Comparison of ENCODE assay signal across 31 cellular contexts in the genomic region with DNA sequence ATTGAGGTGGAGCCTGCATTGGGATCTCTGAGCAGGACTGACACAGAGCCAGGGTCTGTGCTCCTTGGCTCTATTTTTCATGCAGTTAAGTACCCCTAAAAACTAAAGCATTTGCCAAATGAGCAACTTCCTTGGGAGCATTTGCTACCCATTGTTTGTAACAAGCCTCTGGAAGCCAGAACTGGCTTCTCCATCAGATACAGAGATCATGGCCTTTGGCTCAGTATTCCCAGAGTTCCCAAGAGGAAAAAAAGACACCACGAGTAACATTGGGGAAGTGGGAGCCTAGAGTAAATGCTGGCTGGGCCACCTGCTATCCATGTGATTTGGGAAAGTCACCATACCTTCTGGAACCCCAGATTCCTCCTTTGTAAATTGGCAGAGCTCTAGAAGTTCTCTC. TPM values are rescaled to one million over a fixed set of nuclear protein-coding genes. Genes with fewer than 3 reads are reported as not detected.
DNase-seq lines count a peak whose midpoint lies in the region; ATAC-seq and TF ChIP-seq lines count a peak whose summit lies in the region.
"Had no signal": no experiment of that assay in that cellular context is flagged by ENCODE, and none has a peak within 500 bp of the region (broad histone marks: within the 10 kb centered on the region; RNA-seq: fewer than 3 reads in every experiment).

No MANE protein-coding gene starts in this region.

- peak overlapping the region in 1 of 2 donors; percentile 29 for H3K4me3 Mint-ChIP-seq in effector memory CD8-positive, alpha-beta T cell
- H3K4me3 Mint-ChIP-seq: activated CD4-positive, alpha-beta memory T cell treated with anti-CD3 and anti-CD28 coated beads, Interleukin-2, amount 10 ng/mL, durations not matched to agents 7 days and 5 days; activated naive CD4-positive, alpha-beta T cell treated with anti-CD3 and anti-CD28 coated beads for 36 hours; brain; natural killer cell treated with Interleukin-12 subunit alpha and Interleukin-12 subunit beta and Interleukin-15 and Interleukin-18, amount 100 ng/mL, for 72 hours; T-helper 17 cell had no signal

- H3K36me3 ChIP-seq in trophoblast cell (ENCODE audit: control insufficient read depth in 1 of 2, insufficient read depth in 2 of 2, low read length in 2 of 2) (no peaks in the 10 kb centered on the region), upper lobe of right lung (no peaks in the 10 kb centered on the region)
- H3K36me3 ChIP-seq: adrenal gland had no signal

- intact Hi-C loops in Right ventricle myocardium inferior (cut with DNase I) = loop anchor here (2.0 kb wide), 1 partner anchor 26 kb away; no protein-coding TSS in a partner anchor
- intact Hi-C loops in left cardiac atrium (cut with DNase I) = no loop called here
- intact Hi-C loops in upper lobe of right lung (cut with DNase I) = no loop called here

- H3K27ac ChIP-seq in trophoblast cell (ENCODE audit: low read depth, low read length) = no peak overlapping the region
- peak overlapping the region; percentile 66 for H3K27ac ChIP-seq in upper lobe of right lung
- H3K27ac ChIP-seq: 22Rv1, adrenal gland, testis had no signal

- H2BK120ac ChIP-seq in trophoblast cell (ENCODE audit: insufficient read depth, low read length, poor library complexity) = peak overlapping the region; percentile 78

- no peak overlapping the region for H4K8ac ChIP-seq in trophoblast cell (ENCODE audit: low read depth, low read length)

- peak overlapping the region; percentile 55 for H4K91ac ChIP-seq in trophoblast cell (ENCODE audit: low read depth, low read length)

- H3K4me1 ChIP-seq in trophoblast cell (ENCODE audit: control insufficient read depth in 1 of 2, insufficient read depth in 2 of 2, low read length in 2 of 2) = peaks cover 10 to 25% of the 10 kb centered on the region in 2 experiments
- H3K4me1 ChIP-seq in upper lobe of right lung = peaks cover 12% of the 10 kb centered on the region
- H3K4me1 ChIP-seq: adrenal gland, testis had no signal

- H3K36me3 Mint-ChIP-seq in effector memory CD8-positive, alpha-beta T cell (ENCODE audit: insufficient read depth) = no peaks in the 10 kb centered on the region
- H3K36me3 Mint-ChIP-seq: brain; natural killer cell treated with Interleukin-12 subunit alpha and Interleukin-12 subunit beta and Interleukin-15 and Interleukin-18, amount 100 ng/mL, for 72 hours had no signal

- peak overlapping the region; percentile 77 for H2BK12ac ChIP-seq in trophoblast cell (ENCODE audit: low read length)

- H3K79me2 ChIP-seq in trophoblast cell (ENCODE audit: control insufficient read depth, insufficient read depth, low read length, poor library complexity) = no peaks in the 10 kb centered on the region

- WGBS in trophoblast cell (ENCODE audit: extremely low coverage, insufficient coverage, insufficient read length) = no CpG with 5 or more reads among the region's 1 CpG

- no peak overlapping the region for H3K9ac ChIP-seq in trophoblast cell (ENCODE audit: low read length)

- no peak overlapping the region for H3K4me3 ChIP-seq in trophoblast cell (ENCODE audit: low read depth, low read length)
- no peak overlapping the region for H3K4me3 ChIP-seq in upper lobe of right lung
- H3K4me3 ChIP-seq: adrenal gland, testis had no signal

- no peak for TF ChIP-seq CTCF in upper lobe of right lung (IDR thresholded peaks at IDR 0.05)

- no peaks in the 10 kb centered on the region for H3K9me3 Mint-ChIP-seq in effector memory CD8-positive, alpha-beta T cell
- H3K9me3 Mint-ChIP-seq: activated CD4-positive, alpha-beta memory T cell treated with anti-CD3 and anti-CD28 coated beads, Interleukin-2, amount 10 ng/mL, durations not matched to agents 7 days and 5 days; activated naive CD4-positive, alpha-beta T cell treated with anti-CD3 and anti-CD28 coated beads for 36 hours; brain; natural killer cell treated with Interleukin-12 subunit alpha and Interleukin-12 subunit beta and Interleukin-15 and Interleukin-18, amount 100 ng/mL, for 72 hours had no signal

- H2AFZ ChIP-seq in trophoblast cell (ENCODE audit: insufficient read depth, low read length, poor library complexity) = peak overlapping the region; percentile 66

- H3K79me1 ChIP-seq in trophoblast cell (ENCODE audit: low read length) = peaks cover 25% of the 10 kb centered on the region

- peak overlapping the region; percentile 35 to 59 for H3K27ac Mint-ChIP-seq in effector memory CD8-positive, alpha-beta T cell
- H3K27ac Mint-ChIP-seq: activated CD4-positive, alpha-beta memory T cell treated with anti-CD3 and anti-CD28 coated beads, Interleukin-2, amount 10 ng/mL, durations not matched to agents 7 days and 5 days; activated naive CD4-positive, alpha-beta T cell treated with anti-CD3 and anti-CD28 coated beads for 36 hours; natural killer cell treated with Interleukin-12 subunit alpha and Interleukin-12 subunit beta and Interleukin-15 and Interleukin-18, amount 100 ng/mL, for 72 hours; T-helper 17 cell had no signal

- H3K14ac ChIP-seq in trophoblast cell (ENCODE audit: low read length) = no peak overlapping the region

- no peak overlapping the region for H3K23ac ChIP-seq in trophoblast cell (ENCODE audit: low read length)

- no peak overlapping the region for H2AK5ac ChIP-seq in trophoblast cell (ENCODE audit: low read length)

- H3K4me1 Mint-ChIP-seq in effector memory CD8-positive, alpha-beta T cell (ENCODE audit: low read depth in 2 of 2) = peaks cover 8 to 13% of the 10 kb centered on the region in 2 donors
- H3K4me1 Mint-ChIP-seq: activated CD4-positive, alpha-beta memory T cell treated with anti-CD3 and anti-CD28 coated beads, Interleukin-2, amount 10 ng/mL, durations not matched to agents 7 days and 5 days; T-helper 17 cell had no signal

- H3K4ac ChIP-seq in trophoblast cell (ENCODE audit: low read depth, low read length) = no peak overlapping the region

- H3K27me3 Mint-ChIP-seq in effector memory CD8-positive, alpha-beta T cell = peaks cover 0 to 7% of the 10 kb centered on the region in 2 donors
- H3K27me3 Mint-ChIP-seq: brain had no signal

- ATAC-seq in Right ventricle myocardium inferior (peak; percentile 18), left cardiac atrium (no peak), upper lobe of right lung (no peak), GM19463 (IDR thresholded peaks at IDR 0.05; ENCODE audit: unreplicated experiment) (no peak)
- ATAC-seq in effector memory CD8-positive, alpha-beta T cell (replicated peaks) = no peak
- ATAC-seq: HCT116, T-helper 17 cell had no signal

- H3K27me3 ChIP-seq in trophoblast cell (ENCODE audit: insufficient read depth, low read length) (no peaks in the 10 kb centered on the region), upper lobe of right lung (no peaks in the 10 kb centered on the region)
- H3K27me3 ChIP-seq: adrenal gland, testis had no signal

- no peak overlapping the region for H4K12ac ChIP-seq in trophoblast cell (ENCODE audit: low read depth, low read length)

- no peak overlapping the region for H3K18ac ChIP-seq in trophoblast cell (ENCODE audit: low read length)

- H2BK5ac ChIP-seq in trophoblast cell (ENCODE audit: low read depth, low read length, poor library complexity) = peak overlapping the region; percentile 61

- H3K4me2 ChIP-seq in trophoblast cell (ENCODE audit: low read length) = no peak overlapping the region

- DNase-seq in Right ventricle myocardium inferior (ENCODE audit: missing footprints) (no peak), left cardiac atrium (no peak), trophoblast cell (no peak), upper lobe of right lung (peak; percentile 6), NCI-H1436 (lab: John Stamatoyannopoulos, UW) (no peak), DMS79 (lab: John Stamatoyannopoulos, UW) (no peak)
- DNase-seq in effector memory CD8-positive, alpha-beta T cell = no peak
- DNase-seq: activated CD4-positive, alpha-beta memory T cell treated with anti-CD3 and anti-CD28 coated beads, Interleukin-2, amount 10 ng/mL, durations not matched to agents 7 days and 5 days; activated CD4-positive, CD25-positive, alpha-beta regulatory T cell treated with anti-CD3 and anti-CD28 coated beads, Interleukin-2, amount 50 U/mL, for 72 hours; activated CD8-positive, alpha-beta memory T cell treated with anti-CD3 and anti-CD28 coated beads, Interleukin-2, amount 50 U/mL, for 4 hours; activated naive CD4-positive, alpha-beta T cell treated with anti-CD3 and anti-CD28 coated beads for 36 hours; C1 segment of cervical spinal cord; DMS79 treated with DMSO at 0.1 percent for 48 hours; GDM1; Kasumi-1; midbrain; NCI-H524 treated with DMSO at 0.1 percent for 48 hours; SHP77; stimulated activated naive CD4-positive, alpha-beta T cell; T-helper 17 cell; testis had no signal

- H3K9me3 ChIP-seq in trophoblast cell (ENCODE audit: insufficient read depth, low read depth, low read length) = peaks cover 2% of the 10 kb centered on the region
- H3K9me3 ChIP-seq in upper lobe of right lung = no peaks in the 10 kb centered on the region
- H3K9me3 ChIP-seq: adrenal gland, testis had no signal

RNA-seq across cellular contexts. Expression of gene OPTC, which starts 44.8 kb away (rescaled TPM):
- not detected for total RNA-seq in Right ventricle myocardium inferior
- total RNA-seq in left cardiac atrium = not detected
- polyA plus RNA-seq in trophoblast cell (2013) = 0.47 TPM in 2 replicates
- total RNA-seq in upper lobe of right lung = not detected
- total RNA-seq: activated CD4-positive, alpha-beta memory T cell treated with anti-CD3 and anti-CD28 coated beads, Interleukin-2, amount 10 ng/mL, durations not matched to agents 7 days and 5 days; activated naive CD4-positive, alpha-beta T cell treated with anti-CD3 and anti-CD28 coated beads for 36 hours; adrenal gland; chondrocyte; left lobe of liver; natural killer cell treated with Interleukin-12 subunit alpha and Interleukin-12 subunit beta and Interleukin-15 and Interleukin-18, amount 100 ng/mL, for 72 hours; omental fat pad; T-helper 17 cell had no signal
- polyA plus RNA-seq: small intestine had no signal
